Comparison of ENCODE assay signal across 11 cellular contexts in the genomic region with DNA sequence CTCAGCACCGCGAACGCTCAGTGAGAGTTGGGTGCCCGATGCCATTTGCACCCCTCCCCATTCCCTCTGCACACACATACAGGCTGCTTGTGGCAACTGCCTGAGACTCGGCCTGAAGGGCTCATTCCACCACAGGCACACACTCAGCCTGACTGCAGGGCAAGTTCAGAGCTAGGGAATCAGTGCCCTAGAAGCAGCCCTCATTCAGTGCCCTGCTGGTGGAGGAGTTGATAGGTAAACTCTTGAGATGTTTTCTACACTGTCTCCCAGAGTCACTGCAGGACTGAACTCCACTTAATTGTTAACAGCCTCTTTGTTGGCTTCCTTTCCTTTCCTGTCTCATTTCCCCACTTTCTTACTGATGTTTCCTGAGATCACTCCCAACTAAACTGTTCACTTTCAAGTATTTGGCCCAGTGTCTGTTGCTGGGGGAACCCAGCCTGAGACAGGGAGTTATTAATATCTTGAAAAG. TPM values are rescaled to one million over a fixed set of nuclear protein-coding genes. Genes with fewer than 3 reads are reported as not detected.
A peak's percentile ranks its signal among the peaks of the same experiment; 100 is the strongest.
DNase-seq lines count a peak whose midpoint lies in the region; ATAC-seq and TF ChIP-seq lines count a peak whose summit lies in the region.
"Had no signal": no experiment of that assay in that cellular context is flagged by ENCODE, and none has a peak within 500 bp of the region (broad histone marks: within the 10 kb centered on the region; RNA-seq: fewer than 3 reads in every experiment).

No MANE protein-coding gene starts in this region.

- no peaks in the 10 kb centered on the region for H3K36me3 Mint-ChIP-seq in HFFc6 (ENCODE audit: low read depth)

- no peak overlapping the region for H3K18ac ChIP-seq in mesendoderm (ENCODE audit: low read length)

- H2BK5ac ChIP-seq in mesendoderm (ENCODE audit: low read length): no peak overlapping the region

- no peaks in the 10 kb centered on the region for H3K9me3 Mint-ChIP-seq in HFFc6

- H4K5ac ChIP-seq in mesendoderm (ENCODE audit: low read length): no peak overlapping the region

- TF ChIP-seq CTCF in HFFc6 (IDR thresholded peaks at IDR 0.05) (peak; percentile 14; the same call in 1 of the 2 replicates), foreskin keratinocyte (conservative IDR thresholded peaks at IDR 0.05) (no peak), BE2C (IDR thresholded peaks at IDR 0.05; ENCODE audit: low read depth, low read length) (no peak)

- H3K4me3 Mint-ChIP-seq in HFFc6: no peak overlapping the region

- H3K4me3 ChIP-seq in mesendoderm (ENCODE audit: low read length): no peak overlapping the region
- H3K4me3 ChIP-seq in BE2C (ENCODE audit: low read depth, low read length): no peak overlapping the region

- no peak overlapping the region for H3K56ac ChIP-seq in mesendoderm (ENCODE audit: low read length)

- no CpG with 5 or more reads among the region's 5 CpGs for WGBS in mesendoderm (ENCODE audit: extremely low coverage, insufficient coverage, low lambda C conversion rate)

- ATAC-seq in foreskin keratinocyte (no peak), HG03571 (IDR thresholded peaks at IDR 0.05; ENCODE audit: unreplicated experiment) (no peak)

- H3K36me3 ChIP-seq in mesendoderm (ENCODE audit: control insufficient read depth, insufficient read depth, low read length) (no peaks in the 10 kb centered on the region), BE2C (no peaks in the 10 kb centered on the region)

- H3K27ac Mint-ChIP-seq in HFFc6: peak overlapping the region; percentile 72

- no peak overlapping the region for H3K27ac ChIP-seq in mesendoderm (ENCODE audit: low read depth, low read length)
- H3K27ac ChIP-seq in foreskin keratinocyte: no peak overlapping the region

- no peaks in the 10 kb centered on the region for H3K27me3 Mint-ChIP-seq in HFFc6 (ENCODE audit: insufficient read depth)

- H2AK5ac ChIP-seq in mesendoderm (ENCODE audit: low read length): no peak overlapping the region

- no peak overlapping the region for H3K4me2 ChIP-seq in mesendoderm (ENCODE audit: low read length)

- H3K9me3 ChIP-seq in BE2C: no peaks in the 10 kb centered on the region

- H4K8ac ChIP-seq in mesendoderm (ENCODE audit: low read depth, low read length): no peak overlapping the region

- no peaks in the 10 kb centered on the region for H3K79me1 ChIP-seq in mesendoderm (ENCODE audit: low read length)

- H3K27me3 ChIP-seq in mesendoderm (ENCODE audit: insufficient read depth, low read length, poor library complexity) (no peaks in the 10 kb centered on the region), foreskin keratinocyte (no peaks in the 10 kb centered on the region), BE2C (no peaks in the 10 kb centered on the region)

- H3K79me2 ChIP-seq in mesendoderm (ENCODE audit: control insufficient read depth, insufficient read depth, low read length): no peaks in the 10 kb centered on the region

- no peak overlapping the region for H3K23ac ChIP-seq in mesendoderm (ENCODE audit: low read length)

- no peak overlapping the region for H3K4ac ChIP-seq in mesendoderm (ENCODE audit: low read depth, low read length)

- peaks cover 33% of the 10 kb centered on the region for H3K4me1 Mint-ChIP-seq in HFFc6 (ENCODE audit: low read depth)

- H3K9ac ChIP-seq in mesendoderm (ENCODE audit: low read length): no peak overlapping the region

- H3K4me1 ChIP-seq in mesendoderm (ENCODE audit: control insufficient read depth, low read depth, low read length) (no peaks in the 10 kb centered on the region), foreskin keratinocyte (peaks cover 13% of the 10 kb centered on the region), BE2C (no peaks in the 10 kb centered on the region)

- DNase-seq in HFFc6 (peak; percentile 7), dermis blood vessel endothelial cell (peak; percentile 69), mesendoderm (peak; percentile 30), superior temporal gyrus (ENCODE audit: extremely low spot score) (peak; percentile 53), NCI-H2029 (lab: John Stamatoyannopoulos, UW) (no peak), foreskin keratinocyte (no peak), BE2C (no peak)
- DNase-seq: activated naive CD4-positive, alpha-beta T cell treated with anti-CD3 and anti-CD28 coated beads, Interleukin-2, amount 50 U/mL, for 16 hours; NCI-H1694 treated with DMSO at 0.1 percent for 48 hours; T-helper 1 cell had no signal

- H2BK15ac ChIP-seq in mesendoderm (replicated peaks; ENCODE audit: low read depth): no peak overlapping the region

- no peak overlapping the region for H2BK120ac ChIP-seq in mesendoderm (ENCODE audit: low read depth, low read length)

RNA-seq across cellular contexts. Expression of a gene that starts 16.9 kb away (rescaled TPM):
- under 1 TPM; 0.20 to 0.81 (median 0.27) TPM for total RNA-seq in HFFc6 (2021; fragmentation: NEBNext Ultra II Directional; extraction: Animal tissue kit (Norgen Biotek cat#: 25700))
- 0.68 and 1.3 TPM in 2 replicates for total RNA-seq in dermis blood vessel endothelial cell
- 0.37 TPM for polyA plus RNA-seq in mesendoderm (2013, experiment 1 of 2)
- polyA plus RNA-seq in mesendoderm (2013, experiment 2 of 2): 0.28 TPM
- total RNA-seq in foreskin keratinocyte: 0.88 and 0.99 TPM in 2 replicates
- polyA plus RNA-seq in foreskin keratinocyte: 0.39 and 0.41 TPM in 2 replicates
- 1.2 TPM for polyA plus RNA-seq in BE2C (2012; ENCODE audit: insufficient read depth, insufficient read length, low read depth)

RNA-seq across cellular contexts. Expression of a gene that starts 26.1 kb away (rescaled TPM):
- 1 to 10 TPM; 5.6 to 9.6 (median 9.2) TPM for total RNA-seq in HFFc6 (2021; fragmentation: NEBNext Ultra II Directional; extraction: Animal tissue kit (Norgen Biotek cat#: 25700))
- total RNA-seq in dermis blood vessel endothelial cell: 5.4 and 7.0 TPM in 2 replicates
- 9.4 TPM for polyA plus RNA-seq in mesendoderm (2013, experiment 1 of 2)
- 9.7 TPM for polyA plus RNA-seq in mesendoderm (2013, experiment 2 of 2)
- 23.1 and 33.2 TPM in 2 replicates for total RNA-seq in foreskin keratinocyte
- polyA plus RNA-seq in foreskin keratinocyte: 13.6 and 22.1 TPM in 2 replicates
- polyA plus RNA-seq in BE2C (2012; ENCODE audit: insufficient read depth, insufficient read length, low read depth): 3.4 TPM

Comparison
In these comparisons a context has a peak if more than half of its experiments do, and no peak if none do; other contexts are left out.
1. DNase-seq: peak in HFFc6 (single experiment), dermis blood vessel endothelial cell (single experiment), mesendoderm (single experiment) and superior temporal gyrus (single experiment); none in NCI-H2029 (single experiment), foreskin keratinocyte (0 of 2) and BE2C (single experiment).